Comparison of ENCODE assay signal across 18 cellular contexts in genomic region chr2:105239924-105240323, GRCh38. TPM values are rescaled to one million over a fixed set of nuclear protein-coding genes. Genes with fewer than 3 reads are reported as not detected.
DNase-seq lines count a peak whose midpoint lies in the region; ATAC-seq, FAIRE-seq and TF ChIP-seq lines count a peak whose summit lies in the region.
"Had no signal": no experiment of that assay in that cellular context is flagged by ENCODE, and none has a peak within 500 bp of the region (broad histone marks: within the 10 kb centered on the region; RNA-seq: fewer than 3 reads in every experiment).

No MANE protein-coding gene starts in this region.

- peaks cover 33% of the 10 kb centered on the region for H3K4me1 Mint-ChIP-seq in nephron progenitor cell

- no peak for TF ChIP-seq CTCF in astrocyte of the cerebellum (IDR thresholded peaks at IDR 0.05; ENCODE audit: low read depth, low read length, missing control alignments)
- no peak for TF ChIP-seq CTCF in D721Med (IDR thresholded peaks at IDR 0.05; ENCODE audit: insufficient read depth, missing control alignments)
- TF ChIP-seq CTCF in nephron progenitor cell (IDR thresholded peaks at IDR 0.05) = no peak

- no peak overlapping the region for H3K4me3 ChIP-seq in astrocyte of the cerebellum (ENCODE audit: low read depth, low read length)
- H3K4me3 ChIP-seq: vagina had no signal

- H3K9me3 Mint-ChIP-seq in nephron progenitor cell = no peaks in the 10 kb centered on the region
- no peaks in the 10 kb centered on the region for H3K9me3 Mint-ChIP-seq in activated naive CD4-positive, alpha-beta T cell treated with anti-CD3 and anti-CD28 coated beads, Interleukin-2, amount 50 U/mL, for 72 hours
- H3K9me3 Mint-ChIP-seq: memory B cell, T-cell had no signal

- H3K27ac Mint-ChIP-seq in nephron progenitor cell = no peak overlapping the region
- H3K27ac Mint-ChIP-seq in activated naive CD4-positive, alpha-beta T cell treated with anti-CD3 and anti-CD28 coated beads, Interleukin-2, amount 50 U/mL, for 72 hours = no peak overlapping the region
- H3K27ac Mint-ChIP-seq: memory B cell, T-cell had no signal

- no peak for ATAC-seq in activated naive CD4-positive, alpha-beta T cell treated with anti-CD3 and anti-CD28 coated beads, Interleukin-2, amount 50 U/mL, for 72 hours
- ATAC-seq: T-cell had no signal

- in situ Hi-C loops in astrocyte of the cerebellum (cut with HindIII; ENCODE audit: low sequenced_read_pairs) = no loop called here

- H3K36me3 Mint-ChIP-seq in nephron progenitor cell (ENCODE audit: low read depth) = no peaks in the 10 kb centered on the region
- no peaks in the 10 kb centered on the region for H3K36me3 Mint-ChIP-seq in activated naive CD4-positive, alpha-beta T cell treated with anti-CD3 and anti-CD28 coated beads, Interleukin-2, amount 50 U/mL, for 72 hours
- H3K36me3 Mint-ChIP-seq: memory B cell, T-cell had no signal

- no peak overlapping the region for H3K4me3 Mint-ChIP-seq in nephron progenitor cell
- H3K4me3 Mint-ChIP-seq: memory B cell, T-cell had no signal

- H3K27me3 Mint-ChIP-seq in nephron progenitor cell (ENCODE audit: low read depth, poor library complexity) = peaks cover 16% of the 10 kb centered on the region

- DNase-seq in AG08395 (ENCODE audit: low spot score) (peak; percentile 93), HT1080 (ENCODE audit: low read depth) (peak; percentile 70), astrocyte of the cerebellum (ENCODE audit: low read depth) (peak; percentile 80), islet precursor cell (peak; percentile 84), D721Med (ENCODE audit: insufficient read length, low spot score) (no peak), DMS153 (lab: John Stamatoyannopoulos, UW) (no peak), nephron progenitor cell (no peak)
- DNase-seq in activated naive CD4-positive, alpha-beta T cell treated with anti-CD3 and anti-CD28 coated beads, Interleukin-2, amount 50 U/mL, for 72 hours (ENCODE audit: low spot score in 2 of 2) = no peak
- DNase-seq: activated T-cell treated with anti-CD3 and anti-CD28 coated beads, Interleukin-2, amount 50 U/mL, for 48 hours; effector CD8-positive, alpha-beta T cell; hypothalamus; Karpas-422; NCI-H2081 treated with DMSO at 0.1 percent for 48 hours; posterior cingulate gyrus; T-cell had no signal

- no peak for FAIRE-seq in D721Med (lab: Jason Lieb, UNC)

RNA-seq across cellular contexts. Expression of gene GPR45, which starts 1.6 kb away (rescaled TPM):
- total RNA-seq in HT1080 (2014; rRNA removed; shearing (Covaris generic)) = not detected in 2 replicates
- polyA plus RNA-seq in HT1080 (2015; cell fraction: cytosol; rRNA removed) = 0.06 TPM in 1 of 2 replicates, not detected in the other
- not detected in 2 replicates for polyA plus RNA-seq in HT1080 (2015; cell fraction: nucleus; rRNA removed)
- not detected for total RNA-seq in activated naive CD4-positive, alpha-beta T cell treated with anti-CD3 and anti-CD28 coated beads, Interleukin-2, amount 50 U/mL, for 72 hours
- total RNA-seq: G401, T-cell, vagina had no signal

Comparison
In these comparisons a context has a peak if more than half of its experiments do, and no peak if none do; other contexts are left out.
1. DNase-seq: peak in AG08395 (single experiment), HT1080 (single experiment), astrocyte of the cerebellum (single experiment) and islet precursor cell (single experiment); none in D721Med (single experiment), DMS153 (single experiment), nephron progenitor cell (single experiment) and activated naive CD4-positive, alpha-beta T cell treated with anti-CD3 and anti-CD28 coated beads, Interleukin-2, amount 50 U/mL, for 72 hours (0 of 2).